ENCODE assay signal across 15 cellular contexts in the genomic region with DNA sequence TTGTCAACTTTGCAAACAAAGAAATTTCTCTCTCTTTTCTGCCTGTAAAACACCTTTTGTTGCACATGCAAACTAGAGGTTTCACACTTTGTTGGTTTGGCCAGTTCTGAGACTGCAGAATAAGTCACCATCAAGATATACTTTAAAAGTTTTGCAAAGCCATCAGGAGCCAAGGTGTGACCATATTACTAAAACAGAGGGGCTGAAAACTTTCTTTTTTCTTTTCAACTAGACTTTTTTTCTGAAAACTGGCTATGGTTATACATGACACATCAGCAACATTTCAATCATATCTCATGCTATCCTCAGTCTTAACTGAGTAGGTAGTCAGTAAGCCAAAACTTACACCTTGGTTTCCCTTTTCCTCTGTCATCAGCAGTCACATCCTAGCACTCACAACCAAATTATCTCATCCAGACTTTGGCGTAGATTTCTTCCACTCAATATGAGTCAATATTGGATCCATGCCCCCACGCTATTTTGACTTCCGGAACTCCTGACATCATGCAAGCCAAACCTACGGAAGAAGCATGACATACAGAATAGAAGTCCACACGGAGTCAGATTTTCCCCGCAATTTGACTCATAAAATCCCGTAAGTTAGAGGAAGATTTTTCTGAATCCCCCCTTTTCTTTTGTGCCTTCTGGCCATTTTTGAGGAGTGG. TPM values are rescaled to one million over a fixed set of nuclear protein-coding genes. Genes with fewer than 3 reads are reported as not detected.
A peak's percentile ranks its signal among the peaks of the same experiment; 100 is the strongest.
DNase-seq lines count a peak whose midpoint lies in the region; ATAC-seq, FAIRE-seq and TF ChIP-seq lines count a peak whose summit lies in the region.
"Had no signal": no experiment of that assay in that cellular context is flagged by ENCODE, and none has a peak within 500 bp of the region (broad histone marks: within the 10 kb centered on the region; RNA-seq: fewer than 3 reads in every experiment).

No MANE protein-coding gene starts in this region.

- TF ChIP-seq EP300 in GM12878 (IDR thresholded peaks at IDR 0.05; ENCODE audit: borderline replicate concordance in 1 of 2, control insufficient read depth in 1 of 2, low read depth in 2 of 2, low read length in 2 of 2) = peak; percentile 42 to 52; a peak in 2 of 4 replicates

- DNase-seq in GM12878 (ENCODE audit: low read depth, low spot score) (peak; percentile 35), hypothalamus (lab: John Stamatoyannopoulos, UW) (no peak), thyroid gland (no peak), breast epithelium (ENCODE audit: low spot score in 2 of 2) (no peak)
- no peak for DNase-seq in activated CD8-positive, alpha-beta memory T cell treated with anti-CD3 and anti-CD28 coated beads for 24 hours
- DNase-seq: DMS153, heart left ventricle, mammary epithelial cell, NCI-H524, right cardiac atrium had no signal

- in situ Hi-C loops in GM12878 (cut with MboI) = no loop called here

- POLR2A ChIA-PET in GM12878 (lab: Charles Lee) = no interaction called here

- TF ChIP-seq RAD21 in GM12878 (IDR thresholded peaks at IDR 0.05; ENCODE audit: insufficient read depth, low read depth, low read length) = no peak

- TF ChIP-seq CTCF in GM12878 (IDR thresholded peaks at IDR 0.05 in 2 of 3, conservative IDR thresholded peaks at IDR 0.05 in 1 of 3; ENCODE audit: control insufficient read depth in 2 of 3, extremely low read depth in 1 of 3, insufficient read depth in 1 of 3, low read depth in 3 of 3, low read length in 3 of 3) = no peak
- no peak for TF ChIP-seq CTCF in thyroid gland (IDR thresholded peaks at IDR 0.05)
- no peak for TF ChIP-seq CTCF in breast epithelium (IDR thresholded peaks at IDR 0.05)

- H3K4me1 ChIP-seq in GM12878 (ENCODE audit: control insufficient read depth, insufficient read depth, low read length) (peaks cover 18% of the 10 kb centered on the region), thyroid gland (no peaks in the 10 kb centered on the region), breast epithelium (no peaks in the 10 kb centered on the region)
- H3K4me1 ChIP-seq: heart left ventricle had no signal

- SMC1A ChIA-PET in GM12878 (lab: Charles Lee; ENCODE audit: uncharacterized antibody, unreplicated experiment) = no interaction called here

- BruUV-seq in GM12878 (replicated peaks; lab: Mats Ljungman, UMichigan) = no TSS peak

- no peak overlapping the region for H3K27ac ChIP-seq in GM12878 (ENCODE audit: control insufficient read depth, insufficient read depth)
- H3K27ac ChIP-seq in thyroid gland = no peak overlapping the region
- no peak overlapping the region for H3K27ac ChIP-seq in breast epithelium
- H3K27ac ChIP-seq: coronary artery, heart left ventricle had no signal

- no peak overlapping the region for H3K4me3 ChIP-seq in GM12878
- H3K4me3 ChIP-seq in thyroid gland (replicated peaks in 1 of 3) = no peak overlapping the region
- no peak overlapping the region for H3K4me3 ChIP-seq in breast epithelium
- H3K4me3 ChIP-seq: coronary artery, heart left ventricle had no signal

- H3K4me2 ChIP-seq in GM12878 (ENCODE audit: control insufficient read depth, insufficient read depth) = peak overlapping the region; percentile 77

- H3K36me3 ChIP-seq in GM12878 (ENCODE audit: control insufficient read depth in 2 of 2, insufficient read depth in 2 of 2, low read length in 1 of 2) (no peaks in the 10 kb centered on the region), thyroid gland (no peaks in the 10 kb centered on the region), breast epithelium (no peaks in the 10 kb centered on the region)
- H3K36me3 ChIP-seq: heart left ventricle had no signal

- H3K9me3 ChIP-seq in GM12878 (replicated peaks; ENCODE audit: control insufficient read depth, insufficient read depth, low read length) = no peaks in the 10 kb centered on the region; the same call in 2 of the 3 replicates
- no peaks in the 10 kb centered on the region for H3K9me3 ChIP-seq in thyroid gland
- H3K9me3 ChIP-seq in breast epithelium = no peaks in the 10 kb centered on the region
- H3K9me3 ChIP-seq: heart left ventricle had no signal

- peak; percentile 76 for ATAC-seq in GM18858 (IDR thresholded peaks at IDR 0.05; ENCODE audit: unreplicated experiment)
- ATAC-seq in GM21447 (IDR thresholded peaks at IDR 0.05; ENCODE audit: unreplicated experiment) = peak; percentile 78
- peak; percentile 57 for ATAC-seq in HG03139 (IDR thresholded peaks at IDR 0.05; ENCODE audit: unreplicated experiment)
- peak; percentile 77 for ATAC-seq in GM12878
- ATAC-seq: heart left ventricle, right cardiac atrium had no signal

- CTCF ChIA-PET in GM12878 (lab: Yijun Ruan, JAX) = no interaction called here

- RAD21 ChIA-PET in GM12878 (lab: Charles Lee; ENCODE audit: unreplicated experiment) = no interaction called here

- H3K9ac ChIP-seq in GM12878 (ENCODE audit: control insufficient read depth, insufficient read depth, low read length) = no peak overlapping the region

- no peak overlapping the region for H2AFZ ChIP-seq in GM12878 (ENCODE audit: control insufficient read depth, low read depth, low read length)

- no peaks in the 10 kb centered on the region for H4K20me1 ChIP-seq in GM12878 (ENCODE audit: control insufficient read depth, insufficient read depth)

- intact Hi-C loops in GM12878 (cut with micrococcal nuclease; ENCODE audit: unreplicated experiment) = no loop called here
- intact Hi-C loops in thyroid gland (cut with DNase I) = no loop called here
- intact Hi-C loops in breast epithelium (cut with DNase I; ENCODE audit: low total_unique reads) = no loop called here

- no peak for TF ChIP-seq POLR2A in GM12878 (IDR thresholded peaks at IDR 0.05; ENCODE audit: low read depth, low read length)
- TF ChIP-seq POLR2A in thyroid gland (IDR thresholded peaks at IDR 0.05) = no peak
- no peak for TF ChIP-seq POLR2A in breast epithelium (IDR thresholded peaks at IDR 0.05)

- 32% methylated on average over 7 of the region's 7 CpGs for WGBS in GM12878 (ENCODE audit: insufficient coverage, insufficient replicate concordance, low lambda C conversion rate, missing lambda C conversion rate)
- 85 to 93% methylated on average over 7 of the region's 7 CpGs for WGBS in thyroid gland, 2 donors

- H3K27me3 ChIP-seq in GM12878 (replicated peaks in 1 of 2; ENCODE audit: control insufficient read depth in 2 of 2, insufficient read depth in 2 of 2, low read length in 1 of 2) = peaks cover 0 to 6% of the 10 kb centered on the region in 2 experiments; a peak in 1 of 4 replicates
- H3K27me3 ChIP-seq in thyroid gland = no peaks in the 10 kb centered on the region
- H3K27me3 ChIP-seq in breast epithelium = no peaks in the 10 kb centered on the region
- H3K27me3 ChIP-seq: heart left ventricle had no signal

- H3K79me2 ChIP-seq in GM12878 (ENCODE audit: control insufficient read depth, insufficient read depth, low read length) = no peaks in the 10 kb centered on the region

- peak; percentile 75 for FAIRE-seq in GM12878 (lab: Jason Lieb, UNC)
- FAIRE-seq: H54 had no signal

TF ChIP-seq in GM12878, 131 proteins besides CTCF, POLR2A, EP300 and RAD21:
- peak; percentile 19 for TF ChIP-seq JUNB (IDR thresholded peaks at IDR 0.05)
- 0 out of 2 replicates have a peak, but pooled peaks have one; percentile 26 for TF ChIP-seq CREM (IDR thresholded peaks at IDR 0.05; ENCODE audit: low read depth)
- TF ChIP-seq YBX1 (IDR thresholded peaks at IDR 0.05) = no peak
- TF ChIP-seq ATF7 (IDR thresholded peaks at IDR 0.05; ENCODE audit: low read depth) = peak; percentile 37; the same call in 1 of the 2 replicates
- 0 out of 2 replicates have a peak, but pooled peaks have one; percentile 31 for TF ChIP-seq MTA2 (IDR thresholded peaks at IDR 0.05; ENCODE audit: low read depth)
- TF ChIP-seq ZSCAN29 (IDR thresholded peaks at IDR 0.05) = no peak
- TF ChIP-seq CREB1 (IDR thresholded peaks at IDR 0.05; ENCODE audit: low read depth) = peak; percentile 43; the same call in 1 of the 2 replicates
- peak; percentile 41; the same call in 1 of the 2 replicates for TF ChIP-seq NFIC (IDR thresholded peaks at IDR 0.05; ENCODE audit: low read depth, low read length)
- TF ChIP-seq POU2F2 (IDR thresholded peaks at IDR 0.05; ENCODE audit: borderline replicate concordance, low read depth, low read length) = peak; percentile 88
- peak; percentile 61 for TF ChIP-seq RUNX3 (IDR thresholded peaks at IDR 0.05; ENCODE audit: low read length)

RNA-seq across cellular contexts. Expression of gene IFNG, which starts 4.1 kb away (rescaled TPM):
- 0.44 TPM in 1 of 2 replicates, not detected in the other for total RNA-seq in GM12878 (2013; cell fraction: nucleolus; rRNA removed)
- total RNA-seq in GM12878 (2014; rRNA removed) = 0.11 and 0.17 TPM in 2 replicates
- total RNA-seq in GM12878 (2014; rRNA removed; fragmentation: Illumina TruSeq; extraction: Trizol) = 0.14 TPM in 1 of 2 replicates, not detected in the other
- 0.28 and 0.69 TPM in 2 replicates for total RNA-seq in GM12878 (2021)
- polyA plus RNA-seq in GM12878 (2011; ENCODE audit: low read depth) = not detected
- polyA plus RNA-seq in GM12878 (2011; rRNA removed) = 1.4 and 2.5 TPM in 2 replicates
- polyA plus RNA-seq in GM12878 (2011; cell fraction: cytosol; rRNA removed) = 0.39 and 0.48 TPM in 2 replicates
- polyA plus RNA-seq in GM12878 (2011; cell fraction: nucleus; rRNA removed) = 0.48 and 0.83 TPM in 2 replicates
- 0.24 TPM in 1 of 2 replicates, not detected in the other for polyA plus RNA-seq in GM12878 (2012)
- polyA plus RNA-seq in GM12878 (2014; fragmentation: Illumina TruSeq; extraction: Trizol) = 0.10 and 0.36 TPM in 2 replicates
- under 1 TPM; 0.23 to 0.66 TPM for polyA plus RNA-seq in GM12878 (2014; fragmentation: Nextera tagmentation; extraction: Ambion mirVana)
- polyA plus RNA-seq in GM12878 (2014; rRNA removed) = 0.10 and 0.54 TPM in 2 replicates
- polyA plus RNA-seq in GM12878 (2016; fragmentation: Nextera tagmentation; extraction: Ambion mirVana) = under 1 TPM in 1 of 2 experiments, not detected in 1; 0.23 TPM
- polyA minus RNA-seq in GM12878 (2011; rRNA and poly(A)+ RNA removed) = 0.59 TPM in 1 of 2 replicates, not detected in the other
- not detected in 2 replicates for polyA minus RNA-seq in GM12878 (2011; cell fraction: cytosol; rRNA and poly(A)+ RNA removed)
- polyA minus RNA-seq in GM12878 (2011; cell fraction: nucleus; rRNA and poly(A)+ RNA removed) = 0.48 TPM in 1 of 2 replicates, not detected in the other
- not detected for total RNA-seq in thyroid gland
- total RNA-seq in breast epithelium = not detected
- total RNA-seq: mammary epithelial cell, right cardiac atrium had no signal
- polyA plus RNA-seq: heart left ventricle, mammary epithelial cell, right cardiac atrium had no signal
